ENCODE assay signal across 17 cellular contexts in genomic region chr18:44564922-44565321, GRCh38.
A peak's percentile ranks its signal among the peaks of the same experiment; 100 is the strongest.
DNase-seq lines count a peak whose midpoint lies in the region; ATAC-seq and TF ChIP-seq lines count a peak whose summit lies in the region.
"Had no signal": no experiment of that assay in that cellular context is flagged by ENCODE, and none has a peak within 500 bp of the region (broad histone marks: within the 10 kb centered on the region; RNA-seq: fewer than 3 reads in every experiment).

No MANE protein-coding gene starts in this region.

- no peaks in the 10 kb centered on the region for H3K79me1 ChIP-seq in H9 (ENCODE audit: insufficient read depth, low read depth, low read length, poor library complexity, severe bottlenecking)

- no peak overlapping the region for H2BK20ac ChIP-seq in H9 (ENCODE audit: low read depth, low read length, poor library complexity, severe bottlenecking)

- H3K14ac ChIP-seq in H9 (ENCODE audit: insufficient read depth, low read length) = no peak overlapping the region

- no peak overlapping the region for H3K27ac Mint-ChIP-seq in H9
- H3K27ac Mint-ChIP-seq in glutamatergic neuron (ENCODE audit: unreplicated experiment) = no peak overlapping the region
- H3K27ac Mint-ChIP-seq: activated naive CD4-positive, alpha-beta T cell treated with anti-CD3 and anti-CD28 coated beads, Interleukin-2, amount 10 ng/mL, durations not matched to agents 7 days and 5 days had no signal

- H3K79me2 ChIP-seq in H9 (ENCODE audit: insufficient read depth, low read length) = no peaks in the 10 kb centered on the region

- H4K5ac ChIP-seq in H9 (ENCODE audit: insufficient read length, low read depth, low read length) = no peak overlapping the region

- H3K27me3 Mint-ChIP-seq in H9 (ENCODE audit: low read depth) (no peaks in the 10 kb centered on the region), glutamatergic neuron (ENCODE audit: unreplicated experiment) (no peaks in the 10 kb centered on the region)
- H3K27me3 Mint-ChIP-seq: activated naive CD4-positive, alpha-beta T cell treated with anti-CD3 and anti-CD28 coated beads, Interleukin-2, amount 10 ng/mL, durations not matched to agents 7 days and 5 days had no signal

- H3K4me2 ChIP-seq in H9 (ENCODE audit: insufficient read depth, insufficient read length, low read length) = no peak overlapping the region

- no peak overlapping the region for H3K23ac ChIP-seq in H9 (ENCODE audit: insufficient read length, low read depth, low read length)

- no peaks in the 10 kb centered on the region for H3K9me3 Mint-ChIP-seq in H9
- H3K9me3 Mint-ChIP-seq in glutamatergic neuron (ENCODE audit: unreplicated experiment) = no peaks in the 10 kb centered on the region
- H3K9me3 Mint-ChIP-seq: activated naive CD4-positive, alpha-beta T cell treated with anti-CD3 and anti-CD28 coated beads, Interleukin-2, amount 10 ng/mL, durations not matched to agents 7 days and 5 days had no signal

- no peak overlapping the region for H4K8ac ChIP-seq in H9 (replicated peaks; ENCODE audit: insufficient read length, low read depth, low read length)

- no peak overlapping the region for H3K18ac ChIP-seq in H9 (ENCODE audit: insufficient read length, low read depth, low read length)

- TF ChIP-seq POLR2A in prostate gland (IDR thresholded peaks at IDR 0.05) = no peak

- H3K9me3 ChIP-seq in H9 (ENCODE audit: control insufficient read depth, low read depth, low read length) (no peaks in the 10 kb centered on the region), adipocyte (ENCODE audit: control insufficient read depth, low read length) (no peaks in the 10 kb centered on the region), prostate gland (no peaks in the 10 kb centered on the region)
- H3K9me3 ChIP-seq: left ventricle myocardium inferior, tibial nerve had no signal

- peaks cover 5% of the 10 kb centered on the region; the same call in 1 of the 2 replicates for H3K4me1 ChIP-seq in H9 (ENCODE audit: insufficient read depth, low read length)
- peaks cover 8% of the 10 kb centered on the region for H3K4me1 ChIP-seq in adipocyte (ENCODE audit: control insufficient read depth, insufficient read depth, low read length)
- H3K4me1 ChIP-seq in prostate gland (replicated peaks) = no peaks in the 10 kb centered on the region
- H3K4me1 ChIP-seq: left ventricle myocardium inferior, tibial nerve had no signal

- in situ Hi-C loops in ACHN (cut with HindIII; ENCODE audit: low pct_ligation_motif_present, low pct_unique_long_range_greater_than_20kb, low sequenced_read_pairs) = no loop called here

- no peak overlapping the region for H3T11ph ChIP-seq in H9 (ENCODE audit: low read length)

- TF ChIP-seq CTCF in H9 (conservative IDR thresholded peaks at IDR 0.05) = no peak
- no peak for TF ChIP-seq CTCF in fibroblast of pulmonary artery (IDR thresholded peaks at IDR 0.05; ENCODE audit: low read length, missing control alignments)
- TF ChIP-seq CTCF in prostate gland (IDR thresholded peaks at IDR 0.05) = no peak
- no peak for TF ChIP-seq CTCF in glutamatergic neuron (IDR thresholded peaks at IDR 0.05; ENCODE audit: partially characterized antibody, unreplicated experiment)

- H2BK15ac ChIP-seq in H9 (ENCODE audit: low read depth, low read length) = no peak overlapping the region

- H2BK5ac ChIP-seq in H9 (ENCODE audit: insufficient read length, low read length) = no peak overlapping the region

- H3K56ac ChIP-seq in H9 (ENCODE audit: insufficient read length, low read depth, low read length) = no peak overlapping the region

- no peak overlapping the region for H2AK5ac ChIP-seq in H9 (ENCODE audit: insufficient read length, low read length)

- H3K4me3 ChIP-seq in adipocyte (ENCODE audit: low read length) (peak overlapping the region; percentile 21), fibroblast of pulmonary artery (replicated peaks; ENCODE audit: low read depth, low read length) (no peak overlapping the region), prostate gland (no peak overlapping the region)
- H3K4me3 ChIP-seq: GM12878, left ventricle myocardium inferior, tibial nerve had no signal

- no peak overlapping the region for H3K27ac ChIP-seq in H9 (ENCODE audit: insufficient read length, low read depth, low read length)
- no peak overlapping the region for H3K27ac ChIP-seq in prostate gland
- H3K27ac ChIP-seq: left ventricle myocardium inferior, tibial nerve had no signal

- no peaks in the 10 kb centered on the region for H4K20me1 ChIP-seq in H9 (ENCODE audit: control insufficient read depth, insufficient read depth, insufficient read length)

- no peaks in the 10 kb centered on the region for H3K23me2 ChIP-seq in H9 (ENCODE audit: insufficient read length, low read depth, low read length, poor library complexity, severe bottlenecking)

- no peak overlapping the region for H2BK120ac ChIP-seq in H9 (ENCODE audit: low read depth, low read length, poor library complexity, severe bottlenecking)

- no peak for DNase-seq in H9
- peak; percentile 88 for DNase-seq in adipocyte (ENCODE audit: low read depth)
- peak; percentile 78 for DNase-seq in fibroblast of pulmonary artery (ENCODE audit: low read depth)
- peak; percentile 24 for DNase-seq in prostate gland (ENCODE audit: low spot score)
- DNase-seq in ACHN = no peak
- DNase-seq in glutamatergic neuron = no peak
- DNase-seq: activated CD8-positive, alpha-beta memory T cell treated with anti-CD3 and anti-CD28 coated beads for 24 hours; activated naive CD4-positive, alpha-beta T cell treated with anti-CD3 and anti-CD28 coated beads, Interleukin-2, amount 10 ng/mL, durations not matched to agents 7 days and 5 days; H7; left ventricle myocardium inferior; NCI-H1092 treated with DMSO at 0.1 percent for 48 hours; occipital lobe; Right ventricle myocardium superior; T1000 had no signal

- H3K27me3 ChIP-seq in H9 (ENCODE audit: insufficient read depth, low read length) (no peaks in the 10 kb centered on the region), adipocyte (replicated peaks; ENCODE audit: control insufficient read depth, insufficient read depth, low read length) (no peaks in the 10 kb centered on the region), prostate gland (replicated peaks; ENCODE audit: insufficient read depth) (no peaks in the 10 kb centered on the region)
- H3K27me3 ChIP-seq: tibial nerve had no signal

- H3K36me3 ChIP-seq in adipocyte (ENCODE audit: control insufficient read depth, insufficient read depth, low read length, severe bottlenecking) = no peaks in the 10 kb centered on the region
- no peaks in the 10 kb centered on the region for H3K36me3 ChIP-seq in prostate gland
- H3K36me3 ChIP-seq: left ventricle myocardium inferior, tibial nerve had no signal

- peak overlapping the region; percentile 65 for H2AFZ ChIP-seq in H9 (ENCODE audit: low read length)

- ATAC-seq in GM19467 (IDR thresholded peaks at IDR 0.05; ENCODE audit: unreplicated experiment) = no peak
- ATAC-seq: GM12878 had no signal

- H4K91ac ChIP-seq in H9 (ENCODE audit: insufficient read length, low read depth, low read length) = no peak overlapping the region

- no peak overlapping the region for H3K4me3 Mint-ChIP-seq in H9
- no peak overlapping the region for H3K4me3 Mint-ChIP-seq in glutamatergic neuron (ENCODE audit: unreplicated experiment)
- H3K4me3 Mint-ChIP-seq: activated naive CD4-positive, alpha-beta T cell treated with anti-CD3 and anti-CD28 coated beads, Interleukin-2, amount 10 ng/mL, durations not matched to agents 7 days and 5 days had no signal

- intact Hi-C loops in prostate gland (cut with DNase I) = no loop called here

- no peak overlapping the region for H2BK12ac ChIP-seq in H9 (ENCODE audit: insufficient read length, low read depth, low read length)

- no peak overlapping the region for H3K4ac ChIP-seq in H9 (ENCODE audit: low read depth, low read length)

- H3K4me1 Mint-ChIP-seq in H9 = peaks cover 24 to 27% of the 10 kb centered on the region in 2 experiments
- no peaks in the 10 kb centered on the region for H3K4me1 Mint-ChIP-seq in glutamatergic neuron (ENCODE audit: low read depth, unreplicated experiment)
- H3K4me1 Mint-ChIP-seq: activated naive CD4-positive, alpha-beta T cell treated with anti-CD3 and anti-CD28 coated beads, Interleukin-2, amount 10 ng/mL, durations not matched to agents 7 days and 5 days had no signal

- peaks cover 0 to 2% (median 0%) of the 10 kb centered on the region in 3 experiments; a peak in 2 of 7 replicates for H3K36me3 Mint-ChIP-seq in H9 (ENCODE audit: insufficient read depth in 1 of 3, low read depth in 3 of 3)
- no peaks in the 10 kb centered on the region for H3K36me3 Mint-ChIP-seq in glutamatergic neuron (ENCODE audit: unreplicated experiment)
- H3K36me3 Mint-ChIP-seq: activated naive CD4-positive, alpha-beta T cell treated with anti-CD3 and anti-CD28 coated beads, Interleukin-2, amount 10 ng/mL, durations not matched to agents 7 days and 5 days had no signal

- H3K9ac ChIP-seq in H9 (ENCODE audit: extremely low read depth, insufficient read length, low read length) = no peak overlapping the region
- H3K9ac ChIP-seq in adipocyte (ENCODE audit: low read length) = no peak overlapping the region

Comparison
In these comparisons a context has a peak if more than half of its experiments do, and no peak if none do; other contexts are left out.
1. DNase-seq: peak in adipocyte (single experiment), fibroblast of pulmonary artery (single experiment) and prostate gland (single experiment); none in H9 (single experiment), ACHN (single experiment) and glutamatergic neuron (single experiment).